In genomic region chr2:29420999-29421856, GRCh38 we compare ENCODE assay signal across 15 cellular contexts.
A peak's percentile ranks its signal among the peaks of the same experiment; 100 is the strongest.
DNase-seq lines count a peak whose midpoint lies in the region; ATAC-seq and TF ChIP-seq lines count a peak whose summit lies in the region.
"Had no signal": no experiment of that assay in that cellular context is flagged by ENCODE, and none has a peak within 500 bp of the region (broad histone marks: within the 10 kb centered on the region; RNA-seq: fewer than 3 reads in every experiment).

No MANE protein-coding gene starts in this region.

- H3K36me3 ChIP-seq in left ventricle myocardium inferior = no peaks in the 10 kb centered on the region
- no peaks in the 10 kb centered on the region for H3K36me3 ChIP-seq in mesendoderm (ENCODE audit: control insufficient read depth, insufficient read depth, low read length)

- H3K27ac ChIP-seq in left ventricle myocardium inferior (replicated peaks) = no peak overlapping the region
- no peak overlapping the region for H3K27ac ChIP-seq in mesendoderm (ENCODE audit: low read depth, low read length)
- H3K27ac ChIP-seq: foreskin keratinocyte, SK-N-MC had no signal

- no peaks in the 10 kb centered on the region for H3K79me1 ChIP-seq in mesendoderm (ENCODE audit: low read length)

- no peak overlapping the region for H2BK5ac ChIP-seq in mesendoderm (ENCODE audit: low read length)

- H2BK120ac ChIP-seq in mesendoderm (ENCODE audit: low read depth, low read length) = no peak overlapping the region

- ATAC-seq in Right ventricle myocardium superior (ENCODE audit: poor library complexity) (peak; percentile 62), GM19023 (IDR thresholded peaks at IDR 0.05; ENCODE audit: unreplicated experiment) (no peak), HG02759 (IDR thresholded peaks at IDR 0.05; ENCODE audit: unreplicated experiment) (no peak)
- no peak for ATAC-seq in stimulated activated naive CD8-positive, alpha-beta T cell treated with anti-CD3 and anti-CD28 coated beads, Interleukin-15, Interleukin-2, amounts not matched to agents 100 U/mL and 50 U/mL, for 24 hours
- ATAC-seq: foreskin keratinocyte; HepG2; stimulated activated effector memory CD8-positive, alpha-beta T cell treated with anti-CD3 and anti-CD28 coated beads, Interleukin-12 subunit alpha, Interleukin-12 subunit beta, amount 100 ng/mL, for 72 hours had no signal

- no peak overlapping the region for H3K18ac ChIP-seq in mesendoderm (ENCODE audit: low read length)

- H3K79me2 ChIP-seq in mesendoderm (ENCODE audit: control insufficient read depth, insufficient read depth, low read length) = no peaks in the 10 kb centered on the region

- no peak for TF ChIP-seq CTCF in left ventricle myocardium inferior (IDR thresholded peaks at IDR 0.05; ENCODE audit: borderline replicate concordance)
- TF ChIP-seq CTCF in epithelial cell of esophagus (IDR thresholded peaks at IDR 0.05; ENCODE audit: insufficient read depth, low read depth, low read length, missing control alignments) = no peak

- H2AK5ac ChIP-seq in mesendoderm (ENCODE audit: low read length) = no peak overlapping the region

- H3K27me3 ChIP-seq in left ventricle myocardium inferior (ENCODE audit: low read depth) (peaks cover 4% of the 10 kb centered on the region), mesendoderm (ENCODE audit: insufficient read depth, low read length, poor library complexity) (no peaks in the 10 kb centered on the region)

- H4K8ac ChIP-seq in mesendoderm (ENCODE audit: low read depth, low read length) = no peak overlapping the region

- H3K23ac ChIP-seq in mesendoderm (ENCODE audit: low read length) = no peak overlapping the region

- intact Hi-C loops in Right ventricle myocardium superior (cut with DNase I) = no loop called here
- intact Hi-C loops in left ventricle myocardium inferior (cut with micrococcal nuclease) = no loop called here

- no peak overlapping the region for H3K4ac ChIP-seq in mesendoderm (ENCODE audit: low read depth, low read length)

- H2BK15ac ChIP-seq in mesendoderm (replicated peaks; ENCODE audit: low read depth) = no peak overlapping the region

- H3K9ac ChIP-seq in mesendoderm (ENCODE audit: low read length) = no peak overlapping the region

- no CpG with 5 or more reads among the region's 14 CpGs for WGBS in mesendoderm (ENCODE audit: extremely low coverage, insufficient coverage, low lambda C conversion rate)

- H4K5ac ChIP-seq in mesendoderm (ENCODE audit: low read length) = no peak overlapping the region

- no peak for DNase-seq in Right ventricle myocardium superior
- DNase-seq in left ventricle myocardium inferior = no peak
- peak; percentile 11 for DNase-seq in epithelial cell of esophagus (ENCODE audit: low read depth)
- peak; percentile 7 for DNase-seq in mesendoderm
- DNase-seq in activated T-cell treated with anti-CD3 and anti-CD28 coated beads for 4 hours = no peak
- no peak for DNase-seq in stimulated activated naive CD8-positive, alpha-beta T cell treated with anti-CD3 and anti-CD28 coated beads, Interleukin-15, Interleukin-2, amounts not matched to agents 100 U/mL and 50 U/mL, for 24 hours
- DNase-seq: activated CD4-positive, alpha-beta memory T cell treated with anti-CD3 and anti-CD28 coated beads for 36 hours; COR-L47; effector CD4-positive, alpha-beta T cell; foreskin keratinocyte had no signal

- no peak overlapping the region for H3K4me2 ChIP-seq in mesendoderm (ENCODE audit: low read length)

- peaks cover 11% of the 10 kb centered on the region for H3K4me1 ChIP-seq in left ventricle myocardium inferior
- no peaks in the 10 kb centered on the region for H3K4me1 ChIP-seq in mesendoderm (ENCODE audit: control insufficient read depth, low read depth, low read length)
- H3K4me1 ChIP-seq: foreskin keratinocyte had no signal

- H3K9me3 ChIP-seq in left ventricle myocardium inferior (replicated peaks) = no peaks in the 10 kb centered on the region

- no peak overlapping the region for H3K4me3 ChIP-seq in left ventricle myocardium inferior
- H3K4me3 ChIP-seq in epithelial cell of esophagus (ENCODE audit: low read length) = no peak overlapping the region
- H3K4me3 ChIP-seq in mesendoderm (ENCODE audit: low read length) = no peak overlapping the region
- H3K4me3 ChIP-seq: SK-N-MC had no signal

- H3K56ac ChIP-seq in mesendoderm (ENCODE audit: low read length) = no peak overlapping the region

Comparison
In these comparisons a context has a peak if more than half of its experiments do, and no peak if none do; other contexts are left out.
1. DNase-seq: peak in epithelial cell of esophagus (single experiment) and mesendoderm (single experiment); none in Right ventricle myocardium superior (single experiment), left ventricle myocardium inferior (single experiment), activated T-cell treated with anti-CD3 and anti-CD28 coated beads for 4 hours (single experiment) and stimulated activated naive CD8-positive, alpha-beta T cell treated with anti-CD3 and anti-CD28 coated beads, Interleukin-15, Interleukin-2, amounts not matched to agents 100 U/mL and 50 U/mL, for 24 hours (single experiment).